In the genomic region with DNA sequence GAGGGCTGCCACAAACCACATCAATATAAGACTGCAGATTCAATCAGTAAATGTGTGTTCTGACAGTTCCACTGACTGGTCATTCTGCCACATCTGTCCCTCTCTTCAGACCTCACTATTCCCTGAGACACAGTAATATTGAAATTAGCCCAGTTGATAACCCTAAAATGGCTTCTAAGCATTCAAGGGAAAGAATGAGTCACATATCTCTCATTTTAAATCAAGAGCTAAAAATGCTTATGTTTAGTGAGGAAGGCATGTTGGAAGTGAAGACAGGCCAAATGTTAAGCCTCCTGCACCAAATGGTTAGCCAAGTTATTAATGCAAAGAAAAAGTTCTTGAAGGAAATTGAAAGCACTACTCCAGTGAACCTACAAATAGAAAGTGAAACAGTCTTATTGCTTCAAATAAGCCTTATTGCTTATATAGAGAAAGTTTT, we compare ENCODE assay signal across 10 cellular contexts. TPM values are rescaled to one million over a fixed set of nuclear protein-coding genes. Genes with fewer than 3 reads are reported as not detected.
DNase-seq lines count a peak whose midpoint lies in the region; ATAC-seq and TF ChIP-seq lines count a peak whose summit lies in the region.
"Had no signal": no experiment of that assay in that cellular context is flagged by ENCODE, and none has a peak within 500 bp of the region (broad histone marks: within the 10 kb centered on the region; RNA-seq: fewer than 3 reads in every experiment).

No MANE protein-coding gene starts in this region.

- intact Hi-C loops in sciatic nerve (cut with DNase I) = no loop called here

- DNase-seq in EL (peak; percentile 4), astrocyte of the spinal cord (ENCODE audit: low read depth, low spot score) (peak; percentile 31), amniotic stem cell (lab: John Stamatoyannopoulos, UW) (no peak), sciatic nerve (ENCODE audit: low spot score) (no peak), NCI-H1930 (lab: John Stamatoyannopoulos, UW) (no peak), NCI-H2196 (lab: John Stamatoyannopoulos, UW; ENCODE audit: unreplicated experiment) (no peak)
- DNase-seq: NCI-H82 had no signal

- TF ChIP-seq CTCF in astrocyte of the spinal cord (IDR thresholded peaks at IDR 0.05; ENCODE audit: low read depth, low read length) = no peak

- in situ Hi-C loops in astrocyte of the spinal cord (cut with HindIII; ENCODE audit: low sequenced_read_pairs) = no loop called here

- ATAC-seq in GM19372 (IDR thresholded peaks at IDR 0.05; ENCODE audit: low read depth, unreplicated experiment) (peak; percentile 83), HG03108 (IDR thresholded peaks at IDR 0.05; ENCODE audit: unreplicated experiment) (peak; percentile 64), sciatic nerve (no peak)
- ATAC-seq: left lobe of liver had no signal

- no peak overlapping the region for H3K4me3 ChIP-seq in astrocyte of the spinal cord (ENCODE audit: low read depth, low read length)

RNA-seq across cellular contexts. Expression of a gene that starts 24.5 kb away (rescaled TPM):
- total RNA-seq in sciatic nerve = 31.1 TPM

Comparison
In these comparisons a context has a peak if more than half of its experiments do, and no peak if none do; other contexts are left out.
1. DNase-seq: peak in EL (single experiment) and astrocyte of the spinal cord (single experiment); none in amniotic stem cell (single experiment), sciatic nerve (single experiment), NCI-H1930 (0 of 2) and NCI-H2196 (single experiment).